ENCODE assay signal across 8 cellular contexts in the genomic region with DNA sequence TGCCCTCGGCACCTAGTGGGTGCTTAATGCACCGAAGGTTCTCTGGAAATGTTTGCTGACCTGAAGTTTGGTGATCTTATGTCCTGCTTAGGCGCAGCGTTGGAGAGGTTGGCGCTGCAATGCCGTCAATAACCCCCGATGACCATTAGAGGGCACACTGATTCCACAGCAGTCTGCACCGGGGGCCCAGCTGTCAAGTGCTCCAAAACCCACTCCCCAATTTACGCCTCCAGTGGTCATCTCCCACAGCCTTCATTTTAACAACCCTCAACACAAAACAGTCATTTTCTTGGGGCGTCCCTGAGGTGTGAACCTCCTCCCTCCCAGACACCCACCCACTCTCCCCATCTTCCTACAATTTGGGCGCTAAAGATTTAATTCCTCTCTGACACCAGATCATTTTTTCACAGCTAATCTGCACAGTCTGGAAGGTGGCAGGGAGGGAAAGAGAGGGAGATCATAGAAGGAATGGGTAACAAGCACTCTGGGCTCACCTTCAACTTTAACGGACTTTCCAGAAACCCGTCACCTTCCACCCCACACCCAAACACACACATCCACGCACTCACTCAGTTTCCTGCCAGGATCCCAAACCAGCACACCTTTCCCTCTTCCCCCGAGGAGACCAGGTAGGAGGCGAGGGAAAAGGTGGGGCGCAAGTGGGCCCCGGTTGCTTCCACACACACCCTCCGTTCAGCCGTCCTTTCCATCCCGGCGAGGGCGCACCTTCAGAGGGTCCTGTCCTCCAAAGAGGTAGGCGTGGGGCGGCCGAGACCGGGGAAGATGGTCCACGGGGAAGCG. TPM values are rescaled to one million over a fixed set of nuclear protein-coding genes. Genes with fewer than 3 reads are reported as not detected.
DNase-seq lines count a peak whose midpoint lies in the region; ATAC-seq and TF ChIP-seq lines count a peak whose summit lies in the region.

No MANE protein-coding gene starts in this region.

- H3K4me3 ChIP-seq in DND-41 (ENCODE audit: low read depth in 1 of 2, low read length in 2 of 2) (no peak overlapping the region), skeletal muscle satellite cell (ENCODE audit: low read length) (peak overlapping the region; percentile 60)

- no peaks in the 10 kb centered on the region for H4K20me1 ChIP-seq in DND-41 (ENCODE audit: insufficient read depth, low read length)

- H3K36me3 ChIP-seq in DND-41 (ENCODE audit: insufficient read depth, low read length) (no peaks in the 10 kb centered on the region), skeletal muscle satellite cell (ENCODE audit: insufficient read depth, low read length) (no peaks in the 10 kb centered on the region)

- TF ChIP-seq CTCF in DND-41 (IDR thresholded peaks at IDR 0.05; ENCODE audit: borderline replicate concordance, extremely low read depth, low read length, poor library complexity, severe bottlenecking): peak; percentile 93
- peak; percentile 98 for TF ChIP-seq CTCF in MCF 10A (IDR thresholded peaks at IDR 0.05; ENCODE audit: unreplicated experiment)

- H3K4me1 ChIP-seq in DND-41 (ENCODE audit: insufficient read depth, low read length) (no peaks in the 10 kb centered on the region), skeletal muscle satellite cell (ENCODE audit: control insufficient read depth, insufficient read depth, low read length) (peaks cover 20% of the 10 kb centered on the region)

- peaks cover 41% of the 10 kb centered on the region for H3K27me3 Mint-ChIP-seq in MCF 10A (ENCODE audit: insufficient read depth, unreplicated experiment)

- no peaks in the 10 kb centered on the region for H3K79me2 ChIP-seq in DND-41 (ENCODE audit: insufficient read depth, low read length)

- no TSS peak for BruUV-seq in MCF 10A (replicated peaks; lab: Mats Ljungman, UMichigan)

- H3K36me3 Mint-ChIP-seq in MCF 10A (ENCODE audit: insufficient read depth, unreplicated experiment): no peaks in the 10 kb centered on the region

- ATAC-seq in DND-41 (ENCODE audit: insufficient read depth, low read depth) (peak; percentile 87), HG03565 (IDR thresholded peaks at IDR 0.05; ENCODE audit: unreplicated experiment) (no peak), HG02884 (IDR thresholded peaks at IDR 0.05; ENCODE audit: unreplicated experiment) (no peak)

- no peak overlapping the region for H3K4me2 ChIP-seq in DND-41 (ENCODE audit: insufficient read depth, low read length)
- peak overlapping the region; percentile 87 for H3K4me2 ChIP-seq in skeletal muscle satellite cell (ENCODE audit: low read length)

- POLR2A ChIA-PET in MCF 10A (lab: Yijun Ruan, JAX): interaction anchor here (0.5 to 1.1 kb wide), 5 partner anchors 8 to 308 kb away, joined by 3 to 4 read pairs (median 3); no protein-coding TSS in a partner anchor

- H3K27me3 ChIP-seq in DND-41 (ENCODE audit: insufficient read depth, low read length, poor library complexity) (peaks cover 14% of the 10 kb centered on the region), skeletal muscle satellite cell (ENCODE audit: control insufficient read depth, insufficient read depth, low read length) (peaks cover 49% of the 10 kb centered on the region)

- peak; percentile 54 for DNase-seq in DND-41
- DNase-seq in KBM-7: peak; percentile 55
- peak; percentile 69 for DNase-seq in SKM-1 treated with dmso at 0.1 percent for 144 hours (lab: John Stamatoyannopoulos, UW; ENCODE audit: unreplicated experiment)
- DNase-seq in MCF 10A (ENCODE audit: unreplicated experiment): peak; percentile 66
- DNase-seq in iPS-NIHi7 (ENCODE audit: extremely low spot score): peak; percentile 77

- no peak overlapping the region for H3K27ac Mint-ChIP-seq in MCF 10A (ENCODE audit: low read depth, unreplicated experiment)

- H2AFZ ChIP-seq in DND-41 (ENCODE audit: low read depth, low read length): no peak overlapping the region

- H3K9me3 ChIP-seq in DND-41 (ENCODE audit: insufficient read depth, low read length, severe bottlenecking) (no peaks in the 10 kb centered on the region), skeletal muscle satellite cell (replicated peaks; ENCODE audit: low read length) (no peaks in the 10 kb centered on the region)

- in situ Hi-C loops in KBM-7 (cut with MboI; ENCODE audit: low pct_unique_long_range_greater_than_20kb, low sequenced_read_pairs): no loop called here

- peaks cover 7% of the 10 kb centered on the region for H3K4me1 Mint-ChIP-seq in MCF 10A (ENCODE audit: insufficient read depth, unreplicated experiment)

- H3K9ac ChIP-seq in DND-41 (ENCODE audit: low read depth, low read length) (no peak overlapping the region), skeletal muscle satellite cell (ENCODE audit: low read depth, low read length) (no peak overlapping the region)

- CTCF ChIA-PET in MCF 10A (lab: Yijun Ruan, JAX): interaction anchor here (0.5 to 14.1 kb wide), 43 partner anchors 10 to 325 kb away, joined by 3 to 273 read pairs (median 4); a partner anchor contains a TSS

- H3K9me3 Mint-ChIP-seq in MCF 10A (ENCODE audit: unreplicated experiment): no peaks in the 10 kb centered on the region

- peak overlapping the region; percentile 73 for H3K4me3 Mint-ChIP-seq in MCF 10A (ENCODE audit: unreplicated experiment)

- intact Hi-C loops in MCF 10A (cut with micrococcal nuclease): loop anchor here (1.0 kb wide), 2 partner anchors 71 to 308 kb away; a partner anchor contains a TSS

- H3K27ac ChIP-seq in DND-41 (ENCODE audit: low read length): no peak overlapping the region

RNA-seq across cellular contexts. Expression of a gene that starts 0.6 kb away (rescaled TPM):
- not detected in 2 replicates for total RNA-seq in MCF 10A (2022)
- total RNA-seq in skeletal muscle satellite cell (2012; rRNA removed): 0.22 and 1.5 TPM in 2 replicates

RNA-seq across cellular contexts. Expression of a gene that starts 7.1 kb away (rescaled TPM):
- 348 and 374 TPM in 2 replicates for total RNA-seq in MCF 10A (2022)
- total RNA-seq in skeletal muscle satellite cell (2012; rRNA removed): 144 and 175 TPM in 2 replicates

RNA-seq across cellular contexts. Expression of a gene that starts 19.4 kb away (rescaled TPM):
- 55.9 and 63.7 TPM in 2 replicates for total RNA-seq in MCF 10A (2022)
- total RNA-seq in skeletal muscle satellite cell (2012; rRNA removed): 50.2 and 59.2 TPM in 2 replicates

RNA-seq across cellular contexts. Expression of a gene that starts 44.1 kb away (rescaled TPM):
- total RNA-seq in MCF 10A (2022): 147 and 156 TPM in 2 replicates
- total RNA-seq in skeletal muscle satellite cell (2012; rRNA removed): 30.7 and 33.4 TPM in 2 replicates

RNA-seq across cellular contexts. Expression of a gene that starts 49.7 kb away (rescaled TPM):
- 0.74 TPM in 1 of 2 replicates, not detected in the other for total RNA-seq in MCF 10A (2022)
- total RNA-seq in skeletal muscle satellite cell (2012; rRNA removed): not detected in 2 replicates
